Comparison of ENCODE assay signal across 27 cellular contexts in genomic region chr10:19021162-19021561, GRCh38. TPM values are rescaled to one million over a fixed set of nuclear protein-coding genes. Genes with fewer than 3 reads are reported as not detected.
DNase-seq lines count a peak whose midpoint lies in the region; ATAC-seq and TF ChIP-seq lines count a peak whose summit lies in the region.
"Had no signal": no experiment of that assay in that cellular context is flagged by ENCODE, and none has a peak within 500 bp of the region (broad histone marks: within the 10 kb centered on the region; RNA-seq: fewer than 3 reads in every experiment).

No MANE protein-coding gene starts in this region.

- no peak overlapping the region for H2AFZ ChIP-seq in SK-N-SH (ENCODE audit: low read depth)

- no peaks in the 10 kb centered on the region for H3K27me3 Mint-ChIP-seq in Caco-2 (ENCODE audit: insufficient read depth, unreplicated experiment)
- H3K27me3 Mint-ChIP-seq: CD4-positive, alpha-beta memory T cell; CD4-positive, CD25-positive, alpha-beta regulatory T cell; CD8-positive, alpha-beta memory T cell had no signal

- H3K27me3 ChIP-seq in Caco-2 (replicated peaks; ENCODE audit: control insufficient read depth, insufficient read depth, low read length) (no peaks in the 10 kb centered on the region), SK-N-SH (ENCODE audit: insufficient read depth) (no peaks in the 10 kb centered on the region)
- H3K27me3 ChIP-seq: BE2C, BLaER1 had no signal

- intact Hi-C loops in Caco-2 (cut with micrococcal nuclease; ENCODE audit: unreplicated experiment): loop anchor here (1.0 to 5.0 kb wide), 4 partner anchors 27 to 334 kb away; partner anchors contain the start of gene MALRD1
- intact Hi-C loops in left colon (cut with DNase I, micrococcal nuclease): no loop called here

- H3K36me3 Mint-ChIP-seq in Caco-2 (ENCODE audit: insufficient read depth, unreplicated experiment): peaks cover 13% of the 10 kb centered on the region
- H3K36me3 Mint-ChIP-seq: CD14-positive monocyte; CD4-positive, alpha-beta memory T cell; CD4-positive, CD25-positive, alpha-beta regulatory T cell; CD8-positive, alpha-beta memory T cell had no signal

- H3K9ac ChIP-seq in SK-N-SH: no peak overlapping the region
- H3K9ac ChIP-seq: BLaER1 had no signal

- WGBS in SK-N-SH (ENCODE audit: low lambda C conversion rate): 47% methylated on average over 2 of the region's 2 CpGs

- no peaks in the 10 kb centered on the region for H3K9me2 ChIP-seq in SK-N-SH

- in situ Hi-C loops in Caki2 (cut with HindIII; ENCODE audit: low pct_unique_long_range_greater_than_20kb, low sequenced_read_pairs): no loop called here

- TF ChIP-seq RAD21 in SK-N-SH (IDR thresholded peaks at IDR 0.05; ENCODE audit: low read length): no peak

- H3K4me1 ChIP-seq in Caco-2: peaks cover 25% of the 10 kb centered on the region
- H3K4me1 ChIP-seq in SK-N-SH (ENCODE audit: control insufficient read depth in 1 of 2, insufficient read depth in 2 of 2, low read depth in 1 of 2, low read length in 1 of 2): no peaks in the 10 kb centered on the region
- H3K4me1 ChIP-seq: BE2C had no signal

- CTCF ChIA-PET in Caco-2 (lab: Charles Lee): interaction anchor here (0.6 kb wide), 1 partner anchor 115 kb away, joined by 3 read pairs; no protein-coding TSS in a partner anchor
- CTCF ChIA-PET in SK-N-SH (lab: Yijun Ruan, JAX): no interaction called here

- H3F3A ChIP-seq in SK-N-SH (replicated peaks; ENCODE audit: insufficient read depth): no peaks in the 10 kb centered on the region

- H3K4me3 ChIP-seq in Caco-2 (ENCODE audit: low read depth, low read length): no peak overlapping the region
- H3K4me3 ChIP-seq in SK-N-SH (ENCODE audit: low read depth in 2 of 2, low read length in 1 of 2): no peak overlapping the region
- H3K4me3 ChIP-seq: BLaER1, GM12878 had no signal

- H3K9me3 Mint-ChIP-seq in Caco-2 (ENCODE audit: unreplicated experiment): peaks cover 55% of the 10 kb centered on the region

- peak; percentile 30 for ATAC-seq in left colon
- ATAC-seq: GM12878 had no signal

- BruUV-seq in Caco-2 (replicated peaks; lab: Mats Ljungman, UMichigan): no TSS peak

- no peak overlapping the region for H3K4me2 ChIP-seq in SK-N-SH
- H3K4me2 ChIP-seq: BLaER1 had no signal

- H3K27ac ChIP-seq in SK-N-SH (ENCODE audit: low read depth in 2 of 2, low read length in 1 of 2): no peak overlapping the region
- H3K27ac ChIP-seq: BLaER1 had no signal

- POLR2A ChIA-PET in Caco-2 (lab: Charles Lee): no interaction called here
- POLR2A ChIA-PET in SK-N-SH (lab: Yijun Ruan, JAX): no interaction called here

- no peaks in the 10 kb centered on the region for H4K20me1 ChIP-seq in SK-N-SH (ENCODE audit: insufficient read depth)
- H4K20me1 ChIP-seq: BLaER1 had no signal

- TF ChIP-seq EP300 in SK-N-SH (IDR thresholded peaks at IDR 0.05; ENCODE audit: borderline replicate concordance in 1 of 2, low read depth in 1 of 2, low read length in 1 of 2): no peak

- DNase-seq in Caco-2 (peak in 1 of 2 experiments; percentile 59), Caki2 (ENCODE audit: low read depth) (peak; percentile 3), HT-29 (ENCODE audit: low spot score) (peak; percentile 34), left colon (no peak), DMS 273 treated with DMSO at 0.1 percent for 48 hours (lab: John Stamatoyannopoulos, UW) (no peak), NCI-H1105 (lab: John Stamatoyannopoulos, UW) (no peak), COLO829 (ENCODE audit: low spot score) (no peak), SK-N-SH (no peak)
- DNase-seq: 8988T; ACHN; BE2C; C1 segment of cervical spinal cord; Calu3; CD4-positive, alpha-beta memory T cell; CD4-positive, CD25-positive, alpha-beta regulatory T cell; CD8-positive, alpha-beta memory T cell; DMS153; DMS53; DMS79; DND-41; EL; GDM1 had no signal

- H3K36me3 ChIP-seq in Caco-2 (ENCODE audit: control insufficient read depth, insufficient read depth, low read length) (no peaks in the 10 kb centered on the region), SK-N-SH (replicated peaks in 1 of 2; ENCODE audit: control insufficient read depth in 1 of 2, insufficient read depth in 2 of 2, low read length in 1 of 2) (no peaks in the 10 kb centered on the region)
- H3K36me3 ChIP-seq: BE2C, BLaER1 had no signal

- no peaks in the 10 kb centered on the region for H3K79me2 ChIP-seq in SK-N-SH (ENCODE audit: insufficient read depth)

- peak overlapping the region; percentile 87 for H3K27ac Mint-ChIP-seq in Caco-2 (ENCODE audit: unreplicated experiment)
- H3K27ac Mint-ChIP-seq: CD14-positive monocyte; CD4-positive, alpha-beta memory T cell; CD4-positive, CD25-positive, alpha-beta regulatory T cell; CD8-positive, alpha-beta memory T cell had no signal

- H3K4me1 Mint-ChIP-seq in Caco-2 (ENCODE audit: low read depth, unreplicated experiment): peaks cover 24% of the 10 kb centered on the region
- H3K4me1 Mint-ChIP-seq: CD14-positive monocyte; CD4-positive, alpha-beta memory T cell; CD4-positive, CD25-positive, alpha-beta regulatory T cell; CD8-positive, alpha-beta memory T cell had no signal

- no peak overlapping the region for H3K4me3 Mint-ChIP-seq in Caco-2 (ENCODE audit: unreplicated experiment)
- H3K4me3 Mint-ChIP-seq: CD14-positive monocyte; CD4-positive, alpha-beta memory T cell; CD4-positive, CD25-positive, alpha-beta regulatory T cell; CD8-positive, alpha-beta memory T cell had no signal

- TF ChIP-seq CTCF in Caco-2 (IDR thresholded peaks at IDR 0.05; ENCODE audit: insufficient read depth in 1 of 2, low read depth in 1 of 2, low read length in 1 of 2, severe bottlenecking in 1 of 2, unreplicated experiment in 1 of 2) (no peak), SK-N-SH (IDR thresholded peaks at IDR 0.05) (no peak)

- peaks cover 21% of the 10 kb centered on the region; the same call in 1 of the 2 replicates for H3K9me3 ChIP-seq in Caco-2
- no peaks in the 10 kb centered on the region for H3K9me3 ChIP-seq in SK-N-SH
- H3K9me3 ChIP-seq: BE2C, BLaER1 had no signal

TF ChIP-seq in SK-N-SH, 30 proteins besides CTCF, POLR2A, EP300 and RAD21:
- TF ChIP-seq MEF2A (IDR thresholded peaks at IDR 0.05; ENCODE audit: borderline replicate concordance, low read depth) (no peak), RCOR1 (IDR thresholded peaks at IDR 0.05; ENCODE audit: low read length) (no peak), RFX5 (IDR thresholded peaks at IDR 0.05; ENCODE audit: low read length) (no peak), NRF1 (IDR thresholded peaks at IDR 0.05; ENCODE audit: low read depth, low read length) (no peak), GABPA (IDR thresholded peaks at IDR 0.05; ENCODE audit: low read depth) (no peak), ELF1 (IDR thresholded peaks at IDR 0.05) (no peak), PBX3 (IDR thresholded peaks at IDR 0.05) (no peak), FOSL2 (IDR thresholded peaks at IDR 0.05; ENCODE audit: borderline replicate concordance, low read depth) (no peak), ZBTB33 (IDR thresholded peaks at IDR 0.05; ENCODE audit: borderline replicate concordance, low read depth) (no peak), TAF1 (IDR thresholded peaks at IDR 0.05; ENCODE audit: borderline replicate concordance, low read depth, low read length) (no peak), FOXJ3 (CRISPR knock-in tag; IDR thresholded peaks at IDR 0.05) (no peak), MAX (IDR thresholded peaks at IDR 0.05; ENCODE audit: low read depth) (no peak), SIN3A (IDR thresholded peaks at IDR 0.05; ENCODE audit: borderline replicate concordance, low read depth, low read length) (no peak)

RNA-seq across cellular contexts. Expression of gene MALRD1, which starts 27.4 kb away (rescaled TPM):
- 8.2 and 9.8 TPM in 2 replicates for total RNA-seq in Caco-2 (2022)
- total RNA-seq in Caki2 (2014; rRNA removed; shearing (Covaris generic); ENCODE audit: low replicate concordance): not detected in 2 replicates
- total RNA-seq in HT-29 (2014; rRNA removed; shearing (Covaris generic)): 0.64 and 0.68 TPM in 2 replicates
- total RNA-seq in left colon: under 1 TPM; 0.15 to 0.36 TPM
- not detected in 2 replicates for polyA plus RNA-seq in SK-N-SH (2012; rRNA removed)
- polyA plus RNA-seq in SK-N-SH (2012; cell fraction: cytosol; rRNA removed): not detected in 2 replicates
- polyA plus RNA-seq in SK-N-SH (2012; cell fraction: nucleus; rRNA removed): not detected in 2 replicates
- total RNA-seq: Calu3; CD4-positive, alpha-beta memory T cell; CD4-positive, CD25-positive, alpha-beta regulatory T cell; CD8-positive, alpha-beta memory T cell; Daoy; G401 had no signal
- polyA plus RNA-seq: CD14-positive monocyte; CD4-positive, alpha-beta memory T cell; CD4-positive, CD25-positive, alpha-beta regulatory T cell; CD8-positive, alpha-beta memory T cell had no signal

Comparison
In these comparisons a context has a peak if more than half of its experiments do, and no peak if none do; other contexts are left out.
1. DNase-seq: peak in Caki2 (single experiment) and HT-29 (single experiment); none in left colon (0 of 2), DMS 273 treated with DMSO at 0.1 percent for 48 hours (single experiment), NCI-H1105 (single experiment), COLO829 (single experiment) and SK-N-SH (single experiment).